Comparison of ENCODE assay signal across 1 cellular context in genomic region chr16:2968738-2969544, GRCh38.
A peak's percentile ranks its signal among the peaks of the same experiment; 100 is the strongest.
TF ChIP-seq lines count a peak whose summit lies in the region.

TSS of gene PAQR4 (plus strand) at chr16:2969348. CDS start at chr16:2969675, 327 bp downstream.

TF ChIP-seq in HEK293, 187 proteins besides CTCF, POLR2A, EP300 and RAD21 (continued from another document and continues in another):
- TF ChIP-seq ELK4 (IDR thresholded peaks at IDR 0.05; ENCODE audit: borderline replicate concordance, low read depth, low read length) (no peak), ZNF791 (tag by site-specific recombination; IDR thresholded peaks at IDR 0.05) (no peak), REST (tag by site-specific recombination; IDR thresholded peaks at IDR 0.05) (peak; percentile 100), INSM2 (tag by site-specific recombination; IDR thresholded peaks at IDR 0.05) (peak; percentile 55; the same call in 1 of the 2 replicates), ZNF398 (tag by site-specific recombination; IDR thresholded peaks at IDR 0.05) (no peak), TSHZ1 (tag by site-specific recombination; IDR thresholded peaks at IDR 0.05; ENCODE audit: borderline replicate concordance) (no peak), ZNF777 (tag by site-specific recombination; IDR thresholded peaks at IDR 0.05; ENCODE audit: borderline replicate concordance) (no peak), ZNF211 (tag by site-specific recombination; IDR thresholded peaks at IDR 0.05; ENCODE audit: low read depth) (no peak), FEZF1 (tag by site-specific recombination; IDR thresholded peaks at IDR 0.05) (no peak), SETDB1 (IDR thresholded peaks at IDR 0.05; ENCODE audit: insufficient read length, low read length) (no peak), ZBTB44 (tag by site-specific recombination; IDR thresholded peaks at IDR 0.05) (0 out of 2 replicates have a peak, but pooled peaks have one; percentile 36), PRDM10 (tag by site-specific recombination; IDR thresholded peaks at IDR 0.05) (peak; percentile 95), HOXA7 (CRISPR knock-in tag; IDR thresholded peaks at IDR 0.05; ENCODE audit: borderline replicate concordance) (no peak), OSR2 (tag by site-specific recombination; IDR thresholded peaks at IDR 0.05) (no peak), GLIS2 (tag by site-specific recombination; IDR thresholded peaks at IDR 0.05) (peak; percentile 79), ZSCAN18 (tag by site-specific recombination; IDR thresholded peaks at IDR 0.05) (no peak), ZNF37A (tag by site-specific recombination; IDR thresholded peaks at IDR 0.05) (peak; percentile 19; the same call in 1 of the 2 replicates), RBAK (tag by site-specific recombination; IDR thresholded peaks at IDR 0.05) (no peak), HOXD13 (CRISPR knock-in tag; IDR thresholded peaks at IDR 0.05; ENCODE audit: borderline replicate concordance) (no peak), ZNF148 (tag by site-specific recombination; IDR thresholded peaks at IDR 0.05; ENCODE audit: borderline replicate concordance) (no peak), ZNF391 (tag by site-specific recombination; IDR thresholded peaks at IDR 0.05; ENCODE audit: borderline replicate concordance, low read depth) (peak; percentile 80; the same call in 1 of the 2 replicates), ZNF266 (tag by site-specific recombination; IDR thresholded peaks at IDR 0.05; ENCODE audit: low read depth) (no peak), ZNF121 (tag by site-specific recombination; IDR thresholded peaks at IDR 0.05) (no peak), YY1 (tag by site-specific recombination; IDR thresholded peaks at IDR 0.05) (no peak), ZNF629 (tag by site-specific recombination; IDR thresholded peaks at IDR 0.05) (peak; percentile 73), ZBTB1 (tag by site-specific recombination; IDR thresholded peaks at IDR 0.05) (no peak), BCL11A (tag by site-specific recombination; IDR thresholded peaks at IDR 0.05; ENCODE audit: low read depth) (0 out of 2 replicates have a peak, but pooled peaks have one; percentile 12), ZNF292 (tag by site-specific recombination; IDR thresholded peaks at IDR 0.05; ENCODE audit: borderline replicate concordance, low read depth) (no peak), ZNF324 (tag by site-specific recombination; IDR thresholded peaks at IDR 0.05) (peak; percentile 80), ZNF174 (tag by site-specific recombination; IDR thresholded peaks at IDR 0.05) (no peak), ZBTB21 (tag by site-specific recombination; IDR thresholded peaks at IDR 0.05) (peak; percentile 45; the same call in 1 of the 2 replicates), ZBTB20 (tag by site-specific recombination; IDR thresholded peaks at IDR 0.05) (peak; percentile 71; the same call in 1 of the 2 replicates)
